In genomic region chr9:90005388-90005787, GRCh38 we compare ENCODE assay signal across 27 cellular contexts.
A peak's percentile ranks its signal among the peaks of the same experiment; 100 is the strongest.
DNase-seq lines count a peak whose midpoint lies in the region; ATAC-seq, FAIRE-seq and TF ChIP-seq lines count a peak whose summit lies in the region.
"Had no signal": no experiment of that assay in that cellular context is flagged by ENCODE, and none has a peak within 500 bp of the region (broad histone marks: within the 10 kb centered on the region; RNA-seq: fewer than 3 reads in every experiment).

No MANE protein-coding gene starts in this region.

- POLR2A ChIA-PET in HepG2 (lab: Yijun Ruan, JAX) (no interaction called here), HEK293 (lab: Yijun Ruan, JAX) (no interaction called here)
- POLR2A ChIA-PET in activated CD8-positive, alpha-beta T cell treated with anti-CD3 and anti-CD28 coated beads, Interleukin-2, amount 10 ng/mL, durations not matched to agents 7 days and 5 days (lab: Charles Lee): no interaction called here

- ATAC-seq in HepG2 (no peak), right lobe of liver (no peak)
- no peak for ATAC-seq in activated CD8-positive, alpha-beta T cell treated with anti-CD3 and anti-CD28 coated beads, Interleukin-2, amount 10 ng/mL, durations not matched to agents 7 days and 5 days
- ATAC-seq: GM12878 had no signal

- H3K4me1 Mint-ChIP-seq in neural crest cell: peaks cover 24% of the 10 kb centered on the region
- peaks cover 20% of the 10 kb centered on the region for H3K4me1 Mint-ChIP-seq in activated CD8-positive, alpha-beta T cell treated with anti-CD3 and anti-CD28 coated beads, Interleukin-2, amount 10 ng/mL, durations not matched to agents 7 days and 5 days (ENCODE audit: low read depth)

- H3K9me3 ChIP-seq in HepG2 (ENCODE audit: low read length) (no peaks in the 10 kb centered on the region), right lobe of liver (no peaks in the 10 kb centered on the region), HEK293 (ENCODE audit: control insufficient read depth, insufficient read depth, low read depth, low read length) (no peaks in the 10 kb centered on the region), ascending aorta (no peaks in the 10 kb centered on the region)
- H3K9me3 ChIP-seq: BE2C had no signal

- TF ChIP-seq POLR2A in HepG2 (IDR thresholded peaks at IDR 0.05; ENCODE audit: insufficient read depth in 1 of 2, low read depth in 2 of 2, low read length in 2 of 2) (no peak), right lobe of liver (IDR thresholded peaks at IDR 0.05) (no peak)

- 0% methylated on average over 3 of the region's 3 CpGs for WGBS in HepG2 (ENCODE audit: low lambda C conversion rate)
- WGBS in right lobe of liver (ENCODE audit: insufficient coverage, low coverage, low lambda C conversion rate, missing lambda C conversion rate): no CpG with 5 or more reads among the region's 3 CpGs

- H3K79me2 ChIP-seq in HepG2 (ENCODE audit: insufficient read depth, low read length): no peaks in the 10 kb centered on the region

- no peak overlapping the region for H3K4me3 Mint-ChIP-seq in neural crest cell
- H3K4me3 Mint-ChIP-seq in activated CD8-positive, alpha-beta T cell treated with anti-CD3 and anti-CD28 coated beads, Interleukin-2, amount 10 ng/mL, durations not matched to agents 7 days and 5 days: no peak overlapping the region
- H3K4me3 Mint-ChIP-seq: CD14-positive monocyte; CD4-positive, alpha-beta memory T cell; CD4-positive, CD25-positive, alpha-beta regulatory T cell; CD8-positive, alpha-beta memory T cell had no signal

- H3K36me3 Mint-ChIP-seq in neural crest cell (ENCODE audit: low read depth): no peaks in the 10 kb centered on the region
- H3K36me3 Mint-ChIP-seq in activated CD8-positive, alpha-beta T cell treated with anti-CD3 and anti-CD28 coated beads, Interleukin-2, amount 10 ng/mL, durations not matched to agents 7 days and 5 days (ENCODE audit: low read depth): peaks cover 2% of the 10 kb centered on the region
- H3K36me3 Mint-ChIP-seq: CD14-positive monocyte; CD4-positive, alpha-beta memory T cell; CD4-positive, CD25-positive, alpha-beta regulatory T cell; CD8-positive, alpha-beta memory T cell had no signal

- H3K27me3 Mint-ChIP-seq in neural crest cell (ENCODE audit: low read depth): peaks cover 5% of the 10 kb centered on the region
- peaks cover 5% of the 10 kb centered on the region for H3K27me3 Mint-ChIP-seq in activated CD8-positive, alpha-beta T cell treated with anti-CD3 and anti-CD28 coated beads, Interleukin-2, amount 10 ng/mL, durations not matched to agents 7 days and 5 days (ENCODE audit: low read depth)

- H3K4me2 ChIP-seq in HepG2 (ENCODE audit: low read depth, low read length): no peak overlapping the region
- H3K4me2 ChIP-seq: BLaER1 had no signal

- peak overlapping the region; percentile 57 for H3K27ac Mint-ChIP-seq in neural crest cell (ENCODE audit: unreplicated experiment)
- H3K27ac Mint-ChIP-seq in activated CD8-positive, alpha-beta T cell treated with anti-CD3 and anti-CD28 coated beads, Interleukin-2, amount 10 ng/mL, durations not matched to agents 7 days and 5 days: no peak overlapping the region
- H3K27ac Mint-ChIP-seq: CD4-positive, CD25-positive, alpha-beta regulatory T cell; CD8-positive, alpha-beta memory T cell had no signal

- FAIRE-seq in HepG2 (lab: Jason Lieb, UNC): no peak
- FAIRE-seq: A204.1, GM12878, GM12892, GM18507 had no signal

- no peaks in the 10 kb centered on the region for H3K27me3 ChIP-seq in HepG2 (ENCODE audit: control insufficient read depth in 1 of 2, insufficient read depth in 2 of 2, low read length in 2 of 2)
- H3K27me3 ChIP-seq in right lobe of liver: no peaks in the 10 kb centered on the region
- no peaks in the 10 kb centered on the region for H3K27me3 ChIP-seq in ascending aorta
- H3K27me3 ChIP-seq: BLaER1 had no signal

- no peak for TF ChIP-seq CTCF in HepG2 (CRISPR knock-in tag; IDR thresholded peaks at IDR 0.05)
- TF ChIP-seq CTCF in right lobe of liver (IDR thresholded peaks at IDR 0.05): no peak
- no peak for TF ChIP-seq CTCF in HEK293 (tag by site-specific recombination; IDR thresholded peaks at IDR 0.05)
- TF ChIP-seq CTCF in neural crest cell (conservative IDR thresholded peaks at IDR 0.05): no peak
- TF ChIP-seq CTCF in ascending aorta (IDR thresholded peaks at IDR 0.05): no peak

- in situ Hi-C loops in HepG2 (cut with HindIII; ENCODE audit: extremely low pct_ligation_motif_present, low pct_unique_long_range_greater_than_20kb): no loop called here

- DNase-seq in HepG2 (ENCODE audit: low spot score) (no peak), right lobe of liver (no peak), neural crest cell (ENCODE audit: low read depth, low spot score) (no peak), ascending aorta (ENCODE audit: low spot score in 2 of 2) (no peak)
- no peak for DNase-seq in activated CD8-positive, alpha-beta T cell treated with anti-CD3 and anti-CD28 coated beads, Interleukin-2, amount 10 ng/mL, durations not matched to agents 7 days and 5 days
- DNase-seq: 8988T; ACHN; BE2C; C1 segment of cervical spinal cord; CD4-positive, alpha-beta memory T cell; CD4-positive, CD25-positive, alpha-beta regulatory T cell; CD8-positive, alpha-beta memory T cell; COR-L47; DMS 273 treated with DMSO at 0.1 percent for 48 hours; DMS153; DMS53; DMS79; DND-41; EL; GDM1 had no signal

- no peaks in the 10 kb centered on the region for H4K20me1 ChIP-seq in HepG2 (ENCODE audit: insufficient read depth, low read length)
- H4K20me1 ChIP-seq: BLaER1 had no signal

- no peak for TF ChIP-seq RAD21 in HepG2 (CRISPR knock-in tag; IDR thresholded peaks at IDR 0.05)

- H3K36me3 ChIP-seq in HepG2 (replicated peaks in 1 of 2; ENCODE audit: control insufficient read depth in 1 of 2, insufficient read depth in 2 of 2, low read length in 2 of 2) (no peaks in the 10 kb centered on the region), right lobe of liver (no peaks in the 10 kb centered on the region), HEK293 (ENCODE audit: control insufficient read depth in 2 of 2, insufficient read depth in 1 of 2, low read length in 2 of 2) (no peaks in the 10 kb centered on the region), ascending aorta (no peaks in the 10 kb centered on the region)
- H3K36me3 ChIP-seq: BE2C, BLaER1 had no signal

- CTCF ChIA-PET in HepG2 (lab: Yijun Ruan, JAX; ENCODE audit: low intra/inter-chr PET ratio, low total read pairs) (no interaction called here), HEK293 (lab: Yijun Ruan, JAX) (interaction anchor here (1.1 kb wide), 1 partner anchor 407 kb away, joined by 3 read pairs; no protein-coding TSS in a partner anchor)
- CTCF ChIA-PET in activated CD8-positive, alpha-beta T cell treated with anti-CD3 and anti-CD28 coated beads, Interleukin-2, amount 10 ng/mL, durations not matched to agents 7 days and 5 days (lab: Charles Lee): interaction anchor here (2.0 to 2.3 kb wide), 2 partner anchors 17 to 403 kb away, joined by 5 to 9 read pairs; no protein-coding TSS in a partner anchor

- TF ChIP-seq EP300 in HepG2 (IDR thresholded peaks at IDR 0.05; ENCODE audit: low read depth in 2 of 2, low read length in 2 of 2): no peak
- TF ChIP-seq EP300 in HepG2 (CRISPR knock-in tag; IDR thresholded peaks at IDR 0.05; ENCODE audit: borderline replicate concordance): no peak

- H2AFZ ChIP-seq in HepG2 (ENCODE audit: low read length): no peak overlapping the region

- BruUV-seq in HepG2 (replicated peaks; lab: Mats Ljungman, UMichigan): no TSS peak

- intact Hi-C loops in HepG2 (cut with micrococcal nuclease; ENCODE audit: unreplicated experiment) (no loop called here), right lobe of liver (cut with DNase I) (no loop called here), ascending aorta (cut with DNase I) (loop anchor here (10.0 kb wide), 2 partner anchors 371 to 959 kb away; no protein-coding TSS in a partner anchor)

- H3K9ac ChIP-seq in HepG2 (ENCODE audit: insufficient read depth, low read depth, low read length): no peak overlapping the region
- H3K9ac ChIP-seq: BLaER1 had no signal

- H3K9me3 Mint-ChIP-seq in neural crest cell: peaks cover 2% of the 10 kb centered on the region
- peaks cover 5% of the 10 kb centered on the region for H3K9me3 Mint-ChIP-seq in activated CD8-positive, alpha-beta T cell treated with anti-CD3 and anti-CD28 coated beads, Interleukin-2, amount 10 ng/mL, durations not matched to agents 7 days and 5 days (ENCODE audit: insufficient read depth)
- H3K9me3 Mint-ChIP-seq: CD14-positive monocyte had no signal

- no peak overlapping the region for H3K27ac ChIP-seq in HepG2 (ENCODE audit: extremely low read length, insufficient read depth, low read length)
- no peak overlapping the region for H3K27ac ChIP-seq in right lobe of liver
- H3K27ac ChIP-seq in HEK293 (ENCODE audit: extremely low read depth, low read depth, low read length): no peak overlapping the region
- H3K27ac ChIP-seq in ascending aorta: no peak overlapping the region
- H3K27ac ChIP-seq: BLaER1 had no signal

- peaks cover 9% of the 10 kb centered on the region for H3K4me1 ChIP-seq in HepG2 (ENCODE audit: insufficient read depth, low read length)
- H3K4me1 ChIP-seq in right lobe of liver: peaks cover 0 to 11% (median 4%) of the 10 kb centered on the region in 4 donors
- peaks cover 1% of the 10 kb centered on the region; the same call in 1 of the 2 replicates for H3K4me1 ChIP-seq in HEK293 (ENCODE audit: control insufficient read depth, insufficient read depth, low read length)
- peaks cover 14 to 27% of the 10 kb centered on the region in 2 donors for H3K4me1 ChIP-seq in ascending aorta
- H3K4me1 ChIP-seq: BE2C had no signal

- H3K4me3 ChIP-seq in HepG2 (replicated peaks in 1 of 3; ENCODE audit: insufficient read depth in 1 of 3, low read depth in 2 of 3, low read length in 3 of 3): no peak overlapping the region
- no peak overlapping the region for H3K4me3 ChIP-seq in right lobe of liver
- no peak overlapping the region for H3K4me3 ChIP-seq in HEK293 (ENCODE audit: low read depth, low read length)
- H3K4me3 ChIP-seq in ascending aorta: no peak overlapping the region
- H3K4me3 ChIP-seq: BLaER1, GM12878 had no signal

TF ChIP-seq in HepG2, 621 proteins besides CTCF, POLR2A, EP300 and RAD21:
- TF ChIP-seq ZNF382 (CRISPR knock-in tag; IDR thresholded peaks at IDR 0.05; ENCODE audit: borderline replicate concordance): peak; percentile 69; the same call in 1 of the 2 replicates
- TF ChIP-seq ZNF674 (CRISPR knock-in tag; IDR thresholded peaks at IDR 0.05; ENCODE audit: low read depth): no peak

Comparison
In these comparisons a context has a peak if more than half of its experiments do, and no peak if none do; other contexts are left out.
1. Of the 63 proteins assayed by ChIP-seq in both HepG2 and HEK293: peak only in HepG2: none; only in HEK293: SETDB1; in both: none; in neither: 62.